22 cellular contexts compared by ENCODE assay signal in the genomic region with DNA sequence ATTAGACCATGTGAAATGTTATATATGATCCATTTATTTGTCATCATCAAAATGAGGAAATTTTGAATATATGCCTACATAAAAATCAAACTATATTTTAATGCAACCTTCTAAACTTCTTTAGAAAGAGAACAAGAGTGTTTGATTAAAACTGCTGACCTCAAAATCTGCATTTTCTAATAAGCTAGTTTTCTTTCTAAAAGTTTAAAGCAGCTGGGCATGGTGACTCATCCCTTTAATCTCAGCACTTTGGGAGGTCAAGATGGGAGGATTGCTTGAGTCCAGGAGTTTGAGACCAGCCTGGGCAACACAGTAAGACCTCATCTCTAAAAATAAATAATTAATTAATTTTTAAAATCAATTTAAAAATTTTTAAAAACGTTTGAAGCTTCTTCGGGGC. TPM values are rescaled to one million over a fixed set of nuclear protein-coding genes. Genes with fewer than 3 reads are reported as not detected.
DNase-seq lines count a peak whose midpoint lies in the region; ATAC-seq, FAIRE-seq and TF ChIP-seq lines count a peak whose summit lies in the region.
"Had no signal": no experiment of that assay in that cellular context is flagged by ENCODE, and none has a peak within 500 bp of the region (broad histone marks: within the 10 kb centered on the region; RNA-seq: fewer than 3 reads in every experiment).

No MANE protein-coding gene starts in this region.

- H3K27ac ChIP-seq in DND-41 (ENCODE audit: low read length) (peak overlapping the region; percentile 90), neural progenitor cell (no peak overlapping the region), foreskin keratinocyte (no peak overlapping the region)

- H3K4me1 ChIP-seq in DND-41 (ENCODE audit: insufficient read depth, low read length) (peaks cover 57% of the 10 kb centered on the region), neural progenitor cell (no peaks in the 10 kb centered on the region), foreskin keratinocyte (no peaks in the 10 kb centered on the region)

- H3K9me3 Mint-ChIP-seq in immature natural killer cell (no peaks in the 10 kb centered on the region), neural progenitor cell (no peaks in the 10 kb centered on the region)
- no peaks in the 10 kb centered on the region for H3K9me3 Mint-ChIP-seq in stimulated activated memory B cell treated with anti-CD40 and anti-IgM and Interleukin-4, amounts not matched to agents 10 μg/mL and 1 μg/mL and 100 μg/mL, for 72 hours

- no peak overlapping the region for H3K4me3 ChIP-seq in DND-41 (ENCODE audit: low read depth in 1 of 2, low read length in 2 of 2)
- H3K4me3 ChIP-seq in neural progenitor cell, result no peak overlapping the region
- H3K4me3 ChIP-seq: GM12878 had no signal

- H3K4me3 Mint-ChIP-seq in immature natural killer cell (peak overlapping the region; percentile 66 to 79 (median 76)), neural progenitor cell (no peak overlapping the region)
- no peak overlapping the region for H3K4me3 Mint-ChIP-seq in stimulated activated memory B cell treated with anti-CD40 and anti-IgM and Interleukin-4, amounts not matched to agents 10 μg/mL and 1 μg/mL and 100 μg/mL, for 72 hours
- H3K4me3 Mint-ChIP-seq: CD14-positive monocyte had no signal

- H3K27ac Mint-ChIP-seq in immature natural killer cell (peak overlapping the region; percentile 54 to 93 (median 90)), neural progenitor cell (no peak overlapping the region)
- H3K27ac Mint-ChIP-seq in stimulated activated memory B cell treated with anti-CD40 and anti-IgM and Interleukin-4, amounts not matched to agents 10 μg/mL and 1 μg/mL and 100 μg/mL, for 72 hours, result no peak overlapping the region
- H3K27ac Mint-ChIP-seq: CD14-positive monocyte had no signal

- no peak overlapping the region for H2AFZ ChIP-seq in DND-41 (ENCODE audit: low read depth, low read length)
- H2AFZ ChIP-seq in neural progenitor cell (replicated peaks), result no peak overlapping the region

- DNase-seq in DND-41 (peak; percentile 23), RCC 7860 (ENCODE audit: low spot score) (no peak), immature natural killer cell (no peak), OCI-M2 (lab: John Stamatoyannopoulos, UW; ENCODE audit: unreplicated experiment) (no peak), neural progenitor cell (ENCODE audit: low spot score) (no peak), foreskin keratinocyte (no peak)
- DNase-seq: AML-193, COR-L47, DMS153, NCI-H1092, NCI-H146, NCI-H2081 treated with DMSO at 0.1 percent for 48 hours, NCI-H2227 treated with DMSO at 0.1 percent for 48 hours, NCI-H524 treated with DMSO at 0.1 percent for 48 hours, SHP77 had no signal

- peak overlapping the region; percentile 42 for H3K9ac ChIP-seq in DND-41 (ENCODE audit: low read depth, low read length)
- no peak overlapping the region for H3K9ac ChIP-seq in neural progenitor cell

- no peak for TF ChIP-seq CTCF in DND-41 (IDR thresholded peaks at IDR 0.05; ENCODE audit: borderline replicate concordance, extremely low read depth, low read length, poor library complexity, severe bottlenecking)
- TF ChIP-seq CTCF in neural progenitor cell (IDR thresholded peaks at IDR 0.05), result no peak
- no peak for TF ChIP-seq CTCF in foreskin keratinocyte (conservative IDR thresholded peaks at IDR 0.05)

- H3K27me3 ChIP-seq in DND-41 (ENCODE audit: insufficient read depth, low read length, poor library complexity), result no peaks in the 10 kb centered on the region
- H3K27me3 ChIP-seq in neural progenitor cell, result no peaks in the 10 kb centered on the region
- H3K27me3 ChIP-seq in foreskin keratinocyte, result no peaks in the 10 kb centered on the region

- no peaks in the 10 kb centered on the region for H3F3A ChIP-seq in neural progenitor cell (ENCODE audit: low read depth)

- H3K27me3 Mint-ChIP-seq in immature natural killer cell (ENCODE audit: low read depth in 3 of 3) (peaks cover 2 to 8% (median 7%) of the 10 kb centered on the region in 3 donors), neural progenitor cell (ENCODE audit: insufficient read depth, low read depth) (no peaks in the 10 kb centered on the region)
- no peaks in the 10 kb centered on the region for H3K27me3 Mint-ChIP-seq in stimulated activated memory B cell treated with anti-CD40 and anti-IgM and Interleukin-4, amounts not matched to agents 10 μg/mL and 1 μg/mL and 100 μg/mL, for 72 hours

- H3K36me3 ChIP-seq in DND-41 (ENCODE audit: insufficient read depth, low read length) (peaks cover 46% of the 10 kb centered on the region), neural progenitor cell (no peaks in the 10 kb centered on the region)

- H3K36me3 Mint-ChIP-seq in immature natural killer cell, result peaks cover 17 to 22% (median 22%) of the 10 kb centered on the region in 3 donors
- peaks cover 27% of the 10 kb centered on the region for H3K36me3 Mint-ChIP-seq in stimulated activated memory B cell treated with anti-CD40 and anti-IgM and Interleukin-4, amounts not matched to agents 10 μg/mL and 1 μg/mL and 100 μg/mL, for 72 hours
- H3K36me3 Mint-ChIP-seq in neural progenitor cell, result no peaks in the 10 kb centered on the region

- FAIRE-seq in G401.6 (lab: Jason Lieb, UNC) (peak; percentile 39), RCC 7860 (lab: Jason Lieb, UNC) (peak; percentile 5)
- FAIRE-seq: GM12878, H1 had no signal

- H3K4me2 ChIP-seq in DND-41 (ENCODE audit: insufficient read depth, low read length) (peak overlapping the region; percentile 43; the same call in 1 of the 2 replicates), neural progenitor cell (no peak overlapping the region)

- H3K9me3 ChIP-seq in DND-41 (ENCODE audit: insufficient read depth, low read length, severe bottlenecking), result no peaks in the 10 kb centered on the region
- no peaks in the 10 kb centered on the region for H3K9me3 ChIP-seq in neural progenitor cell (ENCODE audit: low read depth)

- H4K20me1 ChIP-seq in DND-41 (ENCODE audit: insufficient read depth, low read length), result no peaks in the 10 kb centered on the region
- H4K20me1 ChIP-seq in neural progenitor cell (ENCODE audit: low read depth), result no peaks in the 10 kb centered on the region

- peak; percentile 39 for ATAC-seq in DND-41 (ENCODE audit: insufficient read depth, low read depth)
- no peak for ATAC-seq in stimulated activated memory B cell treated with anti-CD40 and anti-IgM and Interleukin-4, amounts not matched to agents 10 μg/mL and 1 μg/mL and 100 μg/mL, for 72 hours
- ATAC-seq in foreskin keratinocyte, result no peak
- ATAC-seq: GM12878, SK-N-SH treated with all-trans-retinoic acid at 6 μM for 48 hours had no signal

- peaks cover 90 to 97% of the 10 kb centered on the region in 2 donors for H3K4me1 Mint-ChIP-seq in immature natural killer cell
- H3K4me1 Mint-ChIP-seq in stimulated activated memory B cell treated with anti-CD40 and anti-IgM and Interleukin-4, amounts not matched to agents 10 μg/mL and 1 μg/mL and 100 μg/mL, for 72 hours, result peaks cover 15% of the 10 kb centered on the region
- no peaks in the 10 kb centered on the region for H3K4me1 Mint-ChIP-seq in neural progenitor cell

- H3K79me2 ChIP-seq in DND-41 (ENCODE audit: insufficient read depth, low read length), result peaks cover 48% of the 10 kb centered on the region
- no peaks in the 10 kb centered on the region for H3K79me2 ChIP-seq in neural progenitor cell (ENCODE audit: low read depth)

RNA-seq across cellular contexts. Expression of a gene that starts 36.2 kb away (rescaled TPM):
- polyA plus RNA-seq in immature natural killer cell, result 100 to 1,000 TPM; 155 to 253 (median 185) TPM
- 18.6 and 24.0 TPM in 2 replicates for total RNA-seq in neural progenitor cell (ENCODE audit: low replicate concordance)
- 32.7 and 33.7 TPM in 2 replicates for total RNA-seq in foreskin keratinocyte
- 8.6 and 10.1 TPM in 2 replicates for polyA plus RNA-seq in foreskin keratinocyte

RNA-seq across cellular contexts. Expression of a gene that starts 55.3 kb away (rescaled TPM):
- under 1 TPM in 1 of 3 donors, not detected in 2; 0.18 TPM for polyA plus RNA-seq in immature natural killer cell
- 0.03 and 0.04 TPM in 2 replicates for total RNA-seq in neural progenitor cell (ENCODE audit: low replicate concordance)
- total RNA-seq in foreskin keratinocyte, result 0.07 and 0.17 TPM in 2 replicates
- 0.07 TPM in 1 of 2 replicates, not detected in the other for polyA plus RNA-seq in foreskin keratinocyte
- total RNA-seq: G401 had no signal
- polyA plus RNA-seq: CD14-positive monocyte had no signal

Comparison
In these comparisons a context has a peak if more than half of its experiments do, and no peak if none do; other contexts are left out.
1. H3K27ac Mint-ChIP-seq: peak in immature natural killer cell (6 of 6); none in stimulated activated memory B cell treated with anti-CD40 and anti-IgM and Interleukin-4, amounts not matched to agents 10 μg/mL and 1 μg/mL and 100 μg/mL, for 72 hours (single experiment) and neural progenitor cell (single experiment).
2. H3K4me3 Mint-ChIP-seq: peak in immature natural killer cell (5 of 5); none in stimulated activated memory B cell treated with anti-CD40 and anti-IgM and Interleukin-4, amounts not matched to agents 10 μg/mL and 1 μg/mL and 100 μg/mL, for 72 hours (single experiment) and neural progenitor cell (single experiment).